ENCODE assay signal across 8 cellular contexts in the genomic region with DNA sequence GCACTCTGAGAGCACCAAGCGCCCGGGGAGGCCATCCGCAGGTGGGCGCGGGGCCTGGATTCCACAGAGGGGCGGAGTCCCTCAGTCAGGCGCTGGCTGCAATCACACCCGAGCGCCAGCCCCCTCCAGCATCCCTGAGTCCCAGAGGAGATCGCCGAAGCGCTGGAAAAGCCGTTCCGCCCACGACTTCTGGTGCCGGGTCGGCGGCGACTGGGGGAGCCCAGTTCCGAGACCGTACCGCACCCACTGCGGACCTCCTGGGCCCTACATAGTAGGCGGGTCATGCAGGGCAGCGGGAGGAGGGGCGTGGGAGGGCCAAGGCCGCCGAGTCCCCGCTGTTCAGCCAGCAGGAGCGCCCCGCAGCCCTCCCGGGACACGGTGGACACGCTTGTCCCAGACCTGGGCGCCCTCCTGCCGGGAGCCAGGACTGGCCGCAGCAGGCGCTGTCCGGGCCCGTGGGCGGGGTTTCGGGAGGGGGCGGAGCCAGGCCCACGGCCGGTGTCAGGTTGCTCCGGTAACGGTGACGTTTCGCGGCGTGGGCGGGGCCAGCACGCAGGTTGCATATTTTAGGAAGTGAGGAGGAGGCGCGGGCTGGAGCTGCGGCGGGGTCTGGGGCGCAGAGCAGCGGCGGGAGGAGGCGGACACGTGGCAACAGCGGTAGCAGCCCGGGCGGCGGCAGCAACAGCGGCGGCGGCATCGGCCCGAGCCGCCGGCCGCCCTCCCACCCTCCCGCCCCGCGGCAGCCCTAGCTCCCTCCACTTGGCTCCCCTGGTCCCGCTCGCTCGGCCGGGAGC. TPM values are rescaled to one million over a fixed set of nuclear protein-coding genes. Genes with fewer than 3 reads are reported as not detected.
DNase-seq lines count a peak whose midpoint lies in the region; ATAC-seq and TF ChIP-seq lines count a peak whose summit lies in the region.

Gene ATP1A1, plus strand, starts transcription at position 594 of the 794 bp plus-strand sequence. CDS start 268 bp downstream, outside the sequence.

- no peaks in the 10 kb centered on the region for H3K9me3 ChIP-seq in mucosa of descending colon

- ATAC-seq in GM21717 (IDR thresholded peaks at IDR 0.05; ENCODE audit: unreplicated experiment) (peak; percentile 67), mucosa of descending colon (peak; percentile 86)

- H3K4me1 ChIP-seq in mucosa of descending colon (ENCODE audit: low read depth): peaks cover 22% of the 10 kb centered on the region

- DNase-seq in DMS153 treated with DMSO at 0.1 percent for 48 hours (lab: John Stamatoyannopoulos, UW; ENCODE audit: unreplicated experiment) (peak; percentile 64), OCI-M2 (lab: John Stamatoyannopoulos, UW; ENCODE audit: unreplicated experiment) (peak; percentile 48), activated T-cell treated with anti-CD3 and anti-CD28 coated beads for 4 hours (peak; percentile 99), epithelial cell of esophagus (ENCODE audit: low read depth) (peak; percentile 95), mucosa of descending colon (peak; percentile 99)
- peak; percentile 83 for DNase-seq in Jurkat, Clone E6-1 (ENCODE audit: low read depth, low spot score)
- DNase-seq in stimulated activated CD8-positive, alpha-beta memory T cell treated with anti-CD3 and anti-CD28 coated beads, Interleukin-4, amount 100 ng/mL, for 1 hour (ENCODE audit: low read depth in 2 of 2, low spot score in 1 of 2): peak; percentile 96 to 98

- TF ChIP-seq CTCF in epithelial cell of esophagus (IDR thresholded peaks at IDR 0.05; ENCODE audit: insufficient read depth, low read depth, low read length, missing control alignments) (no peak), mucosa of descending colon (IDR thresholded peaks at IDR 0.05) (no peak)

- intact Hi-C loops in mucosa of descending colon (cut with DNase I, micrococcal nuclease): loop anchor here in 1 of 2 donors (5.0 kb wide), 1 partner anchor 236 kb away; no protein-coding TSS in a partner anchor

- no peaks in the 10 kb centered on the region for H3K36me3 ChIP-seq in mucosa of descending colon (ENCODE audit: low read depth)

- H3K4me3 ChIP-seq in Jurkat, Clone E6-1 (ENCODE audit: low read length): peak within 1 kb of the TSS; percentile 69
- peak within 1 kb of the TSS; percentile 85 for H3K4me3 ChIP-seq in epithelial cell of esophagus (ENCODE audit: low read length)
- H3K4me3 ChIP-seq in mucosa of descending colon: peak within 1 kb of the TSS; percentile 83

RNA-seq across cellular contexts. Expression of gene ATP1A1, which starts in this region (rescaled TPM):
- 160 TPM for polyA plus RNA-seq in Jurkat, Clone E6-1 (2012; ENCODE audit: insufficient read depth, insufficient read length)
- total RNA-seq in mucosa of descending colon: 1,000 to 10,000 TPM; 1,136 to 3,461 (median 1,634) TPM

Comparison
In these comparisons a context has a peak if more than half of its experiments do, and no peak if none do; other contexts are left out.
1. Peak in every context shown above with its lines: DNase-seq, ATAC-seq and H3K4me3 ChIP-seq.
2. DNase-seq: peak in every context shown above with its lines; median percentile 99 in activated T-cell treated with anti-CD3 and anti-CD28 coated beads for 4 hours; 99 in mucosa of descending colon; 97 in stimulated activated CD8-positive, alpha-beta memory T cell treated with anti-CD3 and anti-CD28 coated beads, Interleukin-4, amount 100 ng/mL, for 1 hour; 95 in epithelial cell of esophagus; 83 in Jurkat, Clone E6-1; 64 in DMS153 treated with DMSO at 0.1 percent for 48 hours; 48 in OCI-M2.